ENCODE assay signal across 8 cellular contexts in the genomic region with DNA sequence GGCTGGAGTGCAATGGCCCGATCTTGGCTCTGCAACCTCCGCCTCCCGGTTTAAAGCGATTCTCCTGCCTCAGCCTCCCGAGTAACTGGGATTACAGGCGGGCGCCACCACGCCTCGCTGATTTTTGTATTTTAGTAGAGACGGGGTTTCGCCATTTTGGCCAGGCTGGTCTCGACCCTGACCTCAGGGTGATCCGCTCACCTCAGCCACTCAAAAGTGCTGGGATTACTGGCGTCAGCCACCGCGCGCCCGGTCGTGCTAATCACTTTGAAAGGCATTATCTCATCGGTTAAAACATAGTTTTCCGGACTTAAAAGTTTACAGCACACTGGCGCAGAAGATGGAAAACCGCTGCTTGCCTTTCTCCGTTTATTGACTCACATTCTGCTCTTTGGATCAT. TPM values are rescaled to one million over a fixed set of nuclear protein-coding genes. Genes with fewer than 3 reads are reported as not detected.
DNase-seq lines count a peak whose midpoint lies in the region; ATAC-seq and TF ChIP-seq lines count a peak whose summit lies in the region.

No MANE protein-coding gene starts in this region.

- in situ Hi-C loops in brain microvascular endothelial cell (cut with HindIII; ENCODE audit: low pct_ligation_motif_present, low sequenced_read_pairs), result no loop called here

- no peaks in the 10 kb centered on the region for H3K27me3 ChIP-seq in heart left ventricle
- no peaks in the 10 kb centered on the region for H3K27me3 ChIP-seq in brain microvascular endothelial cell (replicated peaks)
- H3K27me3 ChIP-seq in uterus, result no peaks in the 10 kb centered on the region

- H3K9me3 ChIP-seq in heart left ventricle, result peaks cover 0 to 28% (median 21%) of the 10 kb centered on the region in 12 donors
- peaks cover 0 to 14% of the 10 kb centered on the region in 2 donors for H3K9me3 ChIP-seq in uterus

- H3K36me3 ChIP-seq in heart left ventricle (peaks cover 0 to 17% (median 0%) of the 10 kb centered on the region in 9 donors), brain microvascular endothelial cell (replicated peaks) (no peaks in the 10 kb centered on the region), uterus (no peaks in the 10 kb centered on the region)

- DNase-seq in heart left ventricle (no peak), left cardiac atrium (no peak), brain microvascular endothelial cell (no peak), mesothelial cell of epicardium (ENCODE audit: low spot score in 2 of 2, unreplicated experiment in 2 of 2) (no peak), uterus (no peak), RPMI8226 (no peak), SW 1271 (lab: John Stamatoyannopoulos, UW) (no peak)

- ATAC-seq in heart left ventricle (no peak), left cardiac atrium (no peak), GM18909 (IDR thresholded peaks at IDR 0.05; ENCODE audit: poor library complexity, unreplicated experiment) (no peak)

- H3K27ac ChIP-seq in heart left ventricle, result peak overlapping the region in 11 of 12 donors; percentile 87 to 98 (median 94)
- H3K27ac ChIP-seq in brain microvascular endothelial cell, result no peak overlapping the region
- H3K27ac ChIP-seq in uterus, result peak overlapping the region; percentile 85 to 92

- peak overlapping the region; percentile 52 for H3K4me3 Mint-ChIP-seq in mesothelial cell of epicardium

- H3K4me1 Mint-ChIP-seq in mesothelial cell of epicardium, result peaks cover 10% of the 10 kb centered on the region

- TF ChIP-seq POLR2A in heart left ventricle (IDR thresholded peaks at IDR 0.05) (no peak), uterus (IDR thresholded peaks at IDR 0.05) (no peak)

- H3K4me1 ChIP-seq in heart left ventricle, result peaks cover 0 to 20% (median 5%) of the 10 kb centered on the region in 12 donors
- H3K4me1 ChIP-seq in uterus, result no peaks in the 10 kb centered on the region

- no peak overlapping the region for H3K27ac Mint-ChIP-seq in mesothelial cell of epicardium

- TF ChIP-seq CTCF in heart left ventricle (IDR thresholded peaks at IDR 0.05), result no peak
- TF ChIP-seq CTCF in brain microvascular endothelial cell (IDR thresholded peaks at IDR 0.05; ENCODE audit: low read depth, low read length, missing control alignments), result no peak
- TF ChIP-seq CTCF in mesothelial cell of epicardium (IDR thresholded peaks at IDR 0.05; ENCODE audit: unreplicated experiment), result no peak
- no peak for TF ChIP-seq CTCF in uterus (IDR thresholded peaks at IDR 0.05)

- 93 to 96% (median 94%) methylated on average over 24 of the region's 24 CpGs for WGBS in heart left ventricle, 4 donors

- intact Hi-C loops in heart left ventricle (cut with DNase I), result loop anchor here in 3 of 10 donors (5.0 to 10.0 kb wide), 3 partner anchors 133 to 230 kb away; partner anchors contain the start of genes FAH (in 2 of the 3) and ZFAND6 (in 1 of the 3)
- intact Hi-C loops in left cardiac atrium (cut with DNase I), result loop anchor here in 1 of 2 donors (10.0 kb wide), 1 partner anchor 230 kb away; the partner anchor contains the start of gene FAH
- intact Hi-C loops in uterus (cut with DNase I; ENCODE audit: low total_unique reads), result no loop called here

- H3K4me3 ChIP-seq in heart left ventricle (peak overlapping the region; percentile 56 to 98 (median 85)), brain microvascular endothelial cell (ENCODE audit: low read depth, low read length) (peak overlapping the region; percentile 89), uterus (peak overlapping the region; percentile 55 to 97)

- peaks cover 5% of the 10 kb centered on the region for H3K27me3 Mint-ChIP-seq in mesothelial cell of epicardium (ENCODE audit: low read depth)

- peaks cover 33% of the 10 kb centered on the region for H3K36me3 Mint-ChIP-seq in mesothelial cell of epicardium

- peaks cover 29% of the 10 kb centered on the region for H3K9me3 Mint-ChIP-seq in mesothelial cell of epicardium

RNA-seq across cellular contexts. Expression of gene MTHFS, which starts 27.6 kb away (rescaled TPM):
- total RNA-seq in heart left ventricle, result 10 to 100 TPM in 6 of 9 donors, 1 to 10 TPM in 3; 5.7 to 24.1 (median 13.2) TPM
- polyA plus RNA-seq in heart left ventricle, result 10 to 100 TPM; 35.7 to 45.5 TPM
- total RNA-seq in left cardiac atrium, result 10 to 100 TPM; 10.4 to 23.5 TPM
- 12.5 to 14.8 TPM (median 13.7 TPM) in 3 replicates for total RNA-seq in mesothelial cell of epicardium
- total RNA-seq in uterus, result 10 to 100 TPM in 1 of 4 donors, 1 to 10 TPM in 2, not detected in 1; 1.5 to 22.4 (median 7.4) TPM

RNA-seq across cellular contexts. Expression of gene BCL2A1, which starts 46.6 kb away (rescaled TPM):
- total RNA-seq in heart left ventricle, result 10 to 100 TPM in 1 of 9 donors, 1 to 10 TPM in 3, under 1 TPM in 4, not detected in 1; 0.32 to 28.6 (median 0.99) TPM
- polyA plus RNA-seq in heart left ventricle, result 1 to 10 TPM in 1 of 2 donors, under 1 TPM in 1; 0.23 to 1.2 TPM
- total RNA-seq in left cardiac atrium, result 1 to 10 TPM; 1.7 to 1.8 TPM
- total RNA-seq in mesothelial cell of epicardium, result 0.23 to 0.71 TPM (median 0.49 TPM) in 3 replicates
- total RNA-seq in uterus, result 10 to 100 TPM in 1 of 4 donors, 1 to 10 TPM in 1, under 1 TPM in 1, not detected in 1; 0.97 to 12.6 (median 1.3) TPM
